ENCODE assay signal across 18 cellular contexts in the genomic region with DNA sequence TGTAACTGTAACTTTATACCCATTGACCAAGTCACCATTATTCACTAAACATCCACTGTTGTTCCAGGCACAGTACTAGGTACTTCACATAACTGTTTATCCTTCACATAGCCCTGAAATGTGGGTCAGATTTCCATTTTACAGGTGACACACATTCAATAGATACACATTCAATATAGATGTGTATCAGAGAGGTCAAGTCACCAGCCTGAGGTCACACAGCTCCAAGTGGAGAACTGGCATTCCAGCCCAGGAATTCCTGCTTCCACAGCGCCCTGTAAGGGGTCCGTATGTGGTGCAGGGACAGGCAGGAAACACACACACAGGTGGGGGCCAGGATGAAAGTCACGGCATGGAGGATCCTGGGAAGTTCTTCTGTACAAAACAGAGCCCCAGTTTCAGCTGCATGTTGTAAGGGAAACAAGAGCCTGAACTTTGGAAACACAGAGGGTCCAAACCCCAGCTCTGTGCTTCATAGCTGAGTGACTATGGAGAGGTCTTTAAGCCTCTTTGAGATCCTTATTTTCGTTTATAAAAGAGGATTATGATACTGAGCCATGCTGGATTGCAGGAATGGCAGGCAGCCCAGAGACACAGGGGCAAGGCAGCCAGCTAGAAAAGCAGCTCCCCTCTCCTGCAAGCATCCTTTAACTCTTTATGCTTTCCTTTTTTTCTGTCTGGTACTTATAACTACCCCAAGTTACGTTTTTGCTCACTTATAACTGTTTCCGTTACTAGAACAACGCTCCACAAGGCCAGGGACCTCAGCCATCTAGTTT.
"Had no signal": no experiment of that assay in that cellular context is flagged by ENCODE, and none has a peak within 500 bp of the region (broad histone marks: within the 10 kb centered on the region; RNA-seq: fewer than 3 reads in every experiment).

No MANE protein-coding gene starts in this region.

- H3K27me3 Mint-ChIP-seq: activated naive CD8-positive, alpha-beta T cell treated with anti-CD3 and anti-CD28 coated beads, Interleukin-2, amount 50 U/mL, for 24 hours; dendritic cell treated with granulocyte-macrophage colony-stimulating factor and Interleukin-4, amounts not matched to agents 40 ng/mL and 50 ng/mL, for 4 days; progenitor cell of endocrine pancreas; stimulated activated naive CD8-positive, alpha-beta T cell treated with anti-CD3 and anti-CD28 coated beads, Interleukin-15, Interleukin-2, amounts not matched to agents 100 ng/mL and 50 ng/mL, for 24 hours had no signal

- DNase-seq: activated CD4-positive, alpha-beta T cell treated with anti-CD3 and anti-CD28 coated beads, Interleukin-2, amount 50 U/mL, for 48 hours; activated CD4-positive, CD25-positive, alpha-beta regulatory T cell treated with anti-CD3 and anti-CD28 coated beads, Interleukin-2, amount 50 U/mL, for 72 hours; activated naive CD4-positive, alpha-beta T cell treated with anti-CD3 and anti-CD28 coated beads for 36 hours; activated naive CD8-positive, alpha-beta T cell treated with anti-CD3 and anti-CD28 coated beads, Interleukin-2, amount 50 U/mL, for 24 hours; activated T-cell treated with anti-CD3 and anti-CD28 coated beads, Interleukin-2, amount 50 U/mL, for 1 hour; effector memory CD8-positive, alpha-beta T cell; foreskin keratinocyte; kidney glomerular epithelial cell; T1000; testis had no signal

- H3K4me1 ChIP-seq: ascending aorta, foreskin keratinocyte, right atrium auricular region, testis had no signal

- H3K27ac ChIP-seq: ascending aorta, foreskin keratinocyte, right atrium auricular region, testis had no signal

- H3K4me3 Mint-ChIP-seq: activated naive CD4-positive, alpha-beta T cell treated with anti-CD3 and anti-CD28 coated beads for 36 hours; activated naive CD8-positive, alpha-beta T cell treated with anti-CD3 and anti-CD28 coated beads, Interleukin-2, amount 50 U/mL, for 24 hours; dendritic cell treated with granulocyte-macrophage colony-stimulating factor and Interleukin-4, amounts not matched to agents 40 ng/mL and 50 ng/mL, for 4 days; effector memory CD8-positive, alpha-beta T cell; natural killer cell treated with Interleukin-12 subunit alpha and Interleukin-12 subunit beta and Interleukin-15 and Interleukin-18, amount 100 ng/mL, for 72 hours; stimulated activated naive CD8-positive, alpha-beta T cell treated with anti-CD3 and anti-CD28 coated beads, Interleukin-15, Interleukin-2, amounts not matched to agents 100 ng/mL and 50 ng/mL, for 24 hours had no signal

- H3K9me3 Mint-ChIP-seq: activated T-helper 2 cell treated with anti-CD3 and anti-CD28 coated beads, Interferon-gamma antibody, Interleukin-2, Interleukin-4, amounts not matched to agents 10 μg/mL and 5 μg/mL and 100 μg/mL, durations not matched to agents 14 hours and 24 hours and 36 hours; natural killer cell treated with Interleukin-12 subunit alpha and Interleukin-12 subunit beta and Interleukin-15 and Interleukin-18, amount 100 ng/mL, for 72 hours; stimulated activated naive CD8-positive, alpha-beta T cell treated with anti-CD3 and anti-CD28 coated beads, Interleukin-15, Interleukin-2, amounts not matched to agents 100 ng/mL and 50 ng/mL, for 24 hours had no signal

- H3K4me1 Mint-ChIP-seq: activated naive CD8-positive, alpha-beta T cell treated with anti-CD3 and anti-CD28 coated beads, Interleukin-2, amount 50 U/mL, for 24 hours had no signal

- H3K27ac Mint-ChIP-seq: activated naive CD4-positive, alpha-beta T cell treated with anti-CD3 and anti-CD28 coated beads for 36 hours; activated naive CD8-positive, alpha-beta T cell treated with anti-CD3 and anti-CD28 coated beads, Interleukin-2, amount 50 U/mL, for 24 hours; activated T-helper 2 cell treated with anti-CD3 and anti-CD28 coated beads, Interferon-gamma antibody, Interleukin-2, Interleukin-4, amounts not matched to agents 10 μg/mL and 5 μg/mL and 100 μg/mL, durations not matched to agents 14 hours and 24 hours and 36 hours; dendritic cell treated with granulocyte-macrophage colony-stimulating factor and Interleukin-4, amounts not matched to agents 40 ng/mL and 50 ng/mL, for 4 days; effector memory CD8-positive, alpha-beta T cell; natural killer cell treated with Interleukin-12 subunit alpha and Interleukin-12 subunit beta and Interleukin-15 and Interleukin-18, amount 100 ng/mL, for 72 hours; progenitor cell of endocrine pancreas; stimulated activated naive CD8-positive, alpha-beta T cell treated with anti-CD3 and anti-CD28 coated beads, Interleukin-15, Interleukin-2, amounts not matched to agents 100 ng/mL and 50 ng/mL, for 24 hours had no signal

- FAIRE-seq: bronchial epithelial cell had no signal

- H3K36me3 Mint-ChIP-seq: natural killer cell treated with Interleukin-12 subunit alpha and Interleukin-12 subunit beta and Interleukin-15 and Interleukin-18, amount 100 ng/mL, for 72 hours had no signal

- H3K4me3 ChIP-seq: ascending aorta, right atrium auricular region, testis had no signal

- H3K27me3 ChIP-seq: ascending aorta, foreskin keratinocyte, right atrium auricular region, testis had no signal

- H3K9me3 ChIP-seq: testis had no signal

- ATAC-seq: activated naive CD8-positive, alpha-beta T cell treated with anti-CD3 and anti-CD28 coated beads, Interleukin-2, amount 50 U/mL, for 24 hours; effector memory CD8-positive, alpha-beta T cell; foreskin keratinocyte; natural killer cell treated with Interleukin-12 subunit alpha and Interleukin-12 subunit beta and Interleukin-15 and Interleukin-18, amount 100 ng/mL, for 72 hours had no signal
